In genomic region chr2:28034696-28035095, GRCh38 we compare ENCODE assay signal across 9 cellular contexts.
"Had no signal": no experiment of that assay in that cellular context is flagged by ENCODE, and none has a peak within 500 bp of the region (broad histone marks: within the 10 kb centered on the region; RNA-seq: fewer than 3 reads in every experiment).

No MANE protein-coding gene starts in this region.

- ATAC-seq: GM23338, HCT116, HepG2 had no signal

- H3K4me3 ChIP-seq: GM23338, HAP-1 had no signal

- H3K9me3 Mint-ChIP-seq: GM23338, IgD-negative memory B cell had no signal

- H3K27ac ChIP-seq: HL-60, KMS-11 had no signal

- H3K4me1 Mint-ChIP-seq: IgD-negative memory B cell had no signal

- H3K9me3 ChIP-seq: HAP-1 had no signal

- H3K4me3 Mint-ChIP-seq: GM23338, IgD-negative memory B cell had no signal

- H3K36me3 ChIP-seq: HAP-1 had no signal

- H3K27me3 Mint-ChIP-seq: IgD-negative memory B cell had no signal

- H3K27ac Mint-ChIP-seq: GM23338, IgD-negative memory B cell had no signal

- DNase-seq: H7, KBM-7 had no signal
